Comparison of ENCODE assay signal across 8 cellular contexts in the genomic region with DNA sequence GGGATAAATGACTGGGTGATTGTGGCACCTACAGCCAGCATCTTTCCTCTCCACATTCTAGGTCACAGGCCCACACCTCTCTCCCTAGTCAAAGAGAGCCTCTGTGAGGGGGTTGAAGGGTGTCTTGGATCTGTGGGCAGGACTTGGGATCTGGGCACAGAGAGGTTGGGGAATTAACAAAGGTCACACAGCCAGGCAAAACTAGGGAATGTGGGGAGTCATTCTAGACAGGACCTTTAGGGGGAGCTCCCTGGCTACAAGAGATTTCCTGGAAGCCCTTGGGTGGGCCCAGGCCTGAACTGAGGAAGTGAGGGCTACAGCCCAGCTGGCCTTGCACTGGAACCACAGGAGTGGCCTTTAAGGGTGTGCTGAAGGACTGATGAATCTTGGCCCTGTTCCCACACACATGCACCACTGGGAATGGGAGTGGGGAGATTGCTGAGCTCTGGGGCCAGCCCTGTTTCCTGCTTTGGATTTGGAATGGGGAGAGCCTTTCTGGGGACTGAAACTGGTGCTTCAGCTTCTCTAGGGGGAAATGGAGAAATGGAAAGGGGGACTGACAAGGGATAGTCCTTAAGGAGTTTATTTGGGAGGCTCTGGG.
DNase-seq lines count a peak whose midpoint lies in the region; ATAC-seq and TF ChIP-seq lines count a peak whose summit lies in the region.

No MANE protein-coding gene starts in this region.

- H3K9ac ChIP-seq in DND-41 (ENCODE audit: low read depth, low read length), result peak overlapping the region; percentile 52

- H3K36me3 Mint-ChIP-seq in central memory CD8-positive, alpha-beta T cell (ENCODE audit: insufficient read depth), result peaks cover 18% of the 10 kb centered on the region

- H3K4me3 ChIP-seq in DND-41 (ENCODE audit: low read depth in 1 of 2, low read length in 2 of 2), result peak overlapping the region in 1 of 2 experiments; percentile 23; a peak in 1 of 4 replicates

- peaks cover 47% of the 10 kb centered on the region for H3K4me1 ChIP-seq in DND-41 (ENCODE audit: insufficient read depth, low read length)

- peak overlapping the region; percentile 56 for H2AFZ ChIP-seq in DND-41 (ENCODE audit: low read depth, low read length)

- H3K27me3 Mint-ChIP-seq in central memory CD8-positive, alpha-beta T cell, result no peaks in the 10 kb centered on the region

- CTCF ChIA-PET in RWPE1 (lab: Yijun Ruan, JAX), result interaction anchor here (0.5 to 7.8 kb wide), 19 partner anchors 9 to 1480 kb away, joined by 3 to 161 read pairs (median 4); no protein-coding TSS in a partner anchor

- H3K9me3 ChIP-seq in DND-41 (ENCODE audit: insufficient read depth, low read length, severe bottlenecking), result no peaks in the 10 kb centered on the region

- peak; percentile 58 for ATAC-seq in DND-41 (ENCODE audit: insufficient read depth, low read depth)
- ATAC-seq in HG03460 (IDR thresholded peaks at IDR 0.05; ENCODE audit: unreplicated experiment), result peak; percentile 15
- ATAC-seq in central memory CD8-positive, alpha-beta T cell (replicated peaks; ENCODE audit: extremely low read depth, poor library complexity, severe bottlenecking), result no peak
- ATAC-seq in stimulated activated naive CD8-positive, alpha-beta T cell treated with anti-CD3 and anti-CD28 coated beads, Interleukin-15, Interleukin-2, amounts not matched to agents 100 U/mL and 50 U/mL, for 24 hours, result no peak
- ATAC-seq in GM18861 (IDR thresholded peaks at IDR 0.05; ENCODE audit: unreplicated experiment), result no peak
- ATAC-seq in GM18870 (IDR thresholded peaks at IDR 0.05; ENCODE audit: unreplicated experiment), result no peak

- peak overlapping the region; percentile 94 for H3K27ac ChIP-seq in DND-41 (ENCODE audit: low read length)
- H3K27ac ChIP-seq in RWPE1, result peak overlapping the region; percentile 68

- no peaks in the 10 kb centered on the region for H3K9me3 Mint-ChIP-seq in central memory CD8-positive, alpha-beta T cell

- H3K4me3 Mint-ChIP-seq in central memory CD8-positive, alpha-beta T cell, result peak overlapping the region; percentile 75

- H3K79me2 ChIP-seq in DND-41 (ENCODE audit: insufficient read depth, low read length), result peaks cover 3% of the 10 kb centered on the region

- H3K4me2 ChIP-seq in DND-41 (ENCODE audit: insufficient read depth, low read length), result peak overlapping the region; percentile 44

- H3K36me3 ChIP-seq in DND-41 (ENCODE audit: insufficient read depth, low read length), result peaks cover 6% of the 10 kb centered on the region; the same call in 1 of the 2 replicates

- POLR2A ChIA-PET in RWPE1 (lab: Yijun Ruan, JAX; ENCODE audit: low non-redundant PET), result no interaction called here

- DNase-seq in DND-41 (peak; percentile 67), RWPE1 (ENCODE audit: low spot score) (peak; percentile 71), kidney tubule cell (ENCODE audit: low spot score) (peak; percentile 95)
- DNase-seq in central memory CD8-positive, alpha-beta T cell (ENCODE audit: low spot score in 2 of 2), result peak in 1 of 2 donors; percentile 14
- peak; percentile 39 for DNase-seq in stimulated activated naive CD8-positive, alpha-beta T cell treated with anti-CD3 and anti-CD28 coated beads, Interleukin-15, Interleukin-2, amounts not matched to agents 100 U/mL and 50 U/mL, for 24 hours

- no peaks in the 10 kb centered on the region for H3K27me3 ChIP-seq in DND-41 (ENCODE audit: insufficient read depth, low read length, poor library complexity)

- H3K27ac Mint-ChIP-seq in central memory CD8-positive, alpha-beta T cell (ENCODE audit: low read depth), result peak overlapping the region; percentile 88

- peaks cover 7% of the 10 kb centered on the region for H4K20me1 ChIP-seq in DND-41 (ENCODE audit: insufficient read depth, low read length)

- H3K4me1 Mint-ChIP-seq in central memory CD8-positive, alpha-beta T cell, result peaks cover 53% of the 10 kb centered on the region

- peak; percentile 85 for TF ChIP-seq CTCF in DND-41 (IDR thresholded peaks at IDR 0.05; ENCODE audit: borderline replicate concordance, extremely low read depth, low read length, poor library complexity, severe bottlenecking)
- TF ChIP-seq CTCF in RWPE1 (conservative IDR thresholded peaks at IDR 0.05; ENCODE audit: low read depth), result peak; percentile 51

Comparison
In these comparisons a context has a peak if more than half of its experiments do, and no peak if none do; other contexts are left out.
1. ATAC-seq: peak in DND-41 (single experiment) and HG03460 (single experiment); none in central memory CD8-positive, alpha-beta T cell (single experiment), stimulated activated naive CD8-positive, alpha-beta T cell treated with anti-CD3 and anti-CD28 coated beads, Interleukin-15, Interleukin-2, amounts not matched to agents 100 U/mL and 50 U/mL, for 24 hours (single experiment), GM18861 (single experiment) and GM18870 (single experiment).